15 cellular contexts compared by ENCODE assay signal in the genomic region with DNA sequence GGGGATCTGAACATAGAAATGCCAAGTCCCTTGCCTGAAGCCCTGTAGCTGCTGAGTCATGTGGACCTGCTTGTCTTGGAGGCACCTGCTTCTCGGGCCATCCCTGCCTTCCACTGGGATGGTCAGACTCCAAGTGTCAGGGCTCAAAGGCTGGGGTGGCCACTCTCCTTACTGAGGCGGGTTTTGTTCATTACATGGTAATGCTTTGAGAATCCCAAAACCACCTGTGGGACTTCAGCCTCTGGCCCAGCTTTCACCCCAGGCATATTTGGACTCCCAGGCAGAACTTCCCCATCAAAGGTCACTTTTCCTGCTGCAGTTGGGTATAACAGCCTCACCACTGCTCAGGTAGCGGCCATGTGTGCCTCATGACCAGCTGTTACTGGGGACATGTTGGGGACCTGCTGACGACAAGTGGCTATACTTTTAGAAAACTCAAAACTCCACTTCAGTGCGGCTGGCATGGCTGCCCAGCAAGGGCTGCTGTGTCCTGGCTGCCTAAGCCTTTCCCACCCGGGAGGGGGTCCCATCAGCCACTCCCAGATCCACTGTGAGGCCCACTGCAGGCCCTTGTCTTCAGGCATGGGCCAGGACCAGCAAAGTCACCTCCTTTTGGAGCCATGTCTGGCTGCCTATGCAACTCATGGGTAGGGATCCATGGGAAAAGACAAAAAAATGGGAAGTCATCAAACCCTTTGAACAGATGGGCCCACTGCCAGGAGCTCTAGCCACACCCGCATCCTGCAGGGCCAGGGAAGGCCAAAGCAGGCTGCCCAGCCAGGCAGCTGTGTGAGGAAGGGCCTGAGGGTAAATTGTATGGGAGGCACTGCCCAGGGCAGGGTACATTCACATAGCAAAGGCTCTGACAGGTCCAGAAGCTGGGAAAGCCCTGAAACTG.
DNase-seq lines count a peak whose midpoint lies in the region; TF ChIP-seq lines count a peak whose summit lies in the region.
"Had no signal": no experiment of that assay in that cellular context is flagged by ENCODE, and none has a peak within 500 bp of the region (broad histone marks: within the 10 kb centered on the region; RNA-seq: fewer than 3 reads in every experiment).

No MANE protein-coding gene starts in this region.

- peaks cover 16% of the 10 kb centered on the region for H3K36me3 Mint-ChIP-seq in dendritic cell treated with granulocyte-macrophage colony-stimulating factor and Interleukin-4, amounts not matched to agents 40 ng/mL and 50 ng/mL, for 4 days (ENCODE audit: low read depth)
- H3K36me3 Mint-ChIP-seq in mesothelial cell of epicardium: no peaks in the 10 kb centered on the region
- H3K36me3 Mint-ChIP-seq: immature natural killer cell had no signal

- no peak for TF ChIP-seq CTCF in mesothelial cell of epicardium (IDR thresholded peaks at IDR 0.05; ENCODE audit: unreplicated experiment)

- peaks cover 0 to 63% of the 10 kb centered on the region in 2 experiments for H3K36me3 ChIP-seq in mesenchymal stem cell (ENCODE audit: control insufficient read depth in 1 of 2, insufficient read depth in 2 of 2, low read depth in 1 of 2, low read length in 2 of 2)
- H3K36me3 ChIP-seq: BLaER1, WERI-Rb-1 had no signal

- peaks cover 14% of the 10 kb centered on the region for H3K4me1 ChIP-seq in mesenchymal stem cell (ENCODE audit: control insufficient read depth, insufficient read depth, low read depth, low read length)

- peaks cover 28% of the 10 kb centered on the region for H3K79me1 ChIP-seq in mesenchymal stem cell (replicated peaks; ENCODE audit: low read length, poor library complexity, severe bottlenecking)

- H2BK5ac ChIP-seq in mesenchymal stem cell (ENCODE audit: low read depth, low read length, poor library complexity, severe bottlenecking): no peak overlapping the region

- no peak overlapping the region for H3K4me2 ChIP-seq in mesenchymal stem cell (ENCODE audit: low read length, poor library complexity, severe bottlenecking)
- H3K4me2 ChIP-seq: BLaER1 had no signal

- H3K4me1 Mint-ChIP-seq in dendritic cell treated with granulocyte-macrophage colony-stimulating factor and Interleukin-4, amounts not matched to agents 40 ng/mL and 50 ng/mL, for 4 days (ENCODE audit: low read depth): peaks cover 97% of the 10 kb centered on the region
- peaks cover 13% of the 10 kb centered on the region for H3K4me1 Mint-ChIP-seq in mesothelial cell of epicardium
- H3K4me1 Mint-ChIP-seq: immature natural killer cell had no signal

- no peak overlapping the region for H3K4me3 ChIP-seq in mesenchymal stem cell (ENCODE audit: insufficient read depth in 1 of 2, low read depth in 1 of 2, low read length in 2 of 2)
- H3K4me3 ChIP-seq: BLaER1 had no signal

- H2BK12ac ChIP-seq in mesenchymal stem cell (ENCODE audit: low read length in 2 of 2): no peak overlapping the region

- 94% methylated on average over 7 of the region's 7 CpGs for WGBS in mesenchymal stem cell

- no peak overlapping the region for H3K4me3 Mint-ChIP-seq in dendritic cell treated with granulocyte-macrophage colony-stimulating factor and Interleukin-4, amounts not matched to agents 40 ng/mL and 50 ng/mL, for 4 days
- H3K4me3 Mint-ChIP-seq in mesothelial cell of epicardium: no peak overlapping the region
- H3K4me3 Mint-ChIP-seq: immature natural killer cell; stimulated activated naive B cell treated with anti-CD40 and anti-IgM and Interleukin-4, amounts not matched to agents 10 μg/mL and 1 μg/mL and 100 μg/mL, for 72 hours had no signal

- peaks cover under 1% of the 10 kb centered on the region for H3K9me3 ChIP-seq in mesenchymal stem cell (ENCODE audit: control insufficient read depth, low read length)

- H3K9ac ChIP-seq in mesenchymal stem cell (ENCODE audit: low read length): no peak overlapping the region
- H3K9ac ChIP-seq: BLaER1 had no signal

- no peak overlapping the region for H2BK15ac ChIP-seq in mesenchymal stem cell (ENCODE audit: low read depth, poor library complexity, severe bottlenecking)

- H2BK120ac ChIP-seq in mesenchymal stem cell (ENCODE audit: low read depth, low read length): no peak overlapping the region

- intact Hi-C loops in dendritic cell treated with granulocyte-macrophage colony-stimulating factor and Interleukin-4, amounts not matched to agents 40 ng/mL and 50 ng/mL, for 4 days (cut with micrococcal nuclease): loop anchor here (2.0 to 5.0 kb wide), 3 partner anchors 66 to 201 kb away; a partner anchor contains a TSS

- H3K9me3 Mint-ChIP-seq in dendritic cell treated with granulocyte-macrophage colony-stimulating factor and Interleukin-4, amounts not matched to agents 40 ng/mL and 50 ng/mL, for 4 days: no peaks in the 10 kb centered on the region
- H3K9me3 Mint-ChIP-seq in mesothelial cell of epicardium: no peaks in the 10 kb centered on the region
- H3K9me3 Mint-ChIP-seq: stimulated activated naive B cell treated with anti-CD40 and anti-IgM and Interleukin-4, amounts not matched to agents 10 μg/mL and 1 μg/mL and 100 μg/mL, for 72 hours had no signal

- no peak overlapping the region for H3K4ac ChIP-seq in mesenchymal stem cell (ENCODE audit: low read depth in 1 of 2, low read length in 2 of 2)

- no peaks in the 10 kb centered on the region for H3K27me3 ChIP-seq in mesenchymal stem cell (ENCODE audit: control insufficient read depth in 1 of 2, insufficient read depth in 1 of 2, low read length in 2 of 2)
- H3K27me3 ChIP-seq: BLaER1 had no signal

- no peak overlapping the region for H3K23ac ChIP-seq in mesenchymal stem cell (ENCODE audit: low read length in 2 of 2)

- peak overlapping the region; percentile 56 for H3K27ac Mint-ChIP-seq in dendritic cell treated with granulocyte-macrophage colony-stimulating factor and Interleukin-4, amounts not matched to agents 40 ng/mL and 50 ng/mL, for 4 days
- no peak overlapping the region for H3K27ac Mint-ChIP-seq in mesothelial cell of epicardium
- H3K27ac Mint-ChIP-seq: immature natural killer cell; progenitor cell of endocrine pancreas; stimulated activated naive B cell treated with anti-CD40 and anti-IgM and Interleukin-4, amounts not matched to agents 10 μg/mL and 1 μg/mL and 100 μg/mL, for 72 hours had no signal

- no peak overlapping the region for H3K27ac ChIP-seq in mesenchymal stem cell (ENCODE audit: low read length, poor library complexity, severe bottlenecking)
- H3K27ac ChIP-seq: BLaER1, WERI-Rb-1 had no signal

- H4K8ac ChIP-seq in mesenchymal stem cell (ENCODE audit: low read length): no peak overlapping the region

- H3K27me3 Mint-ChIP-seq in dendritic cell treated with granulocyte-macrophage colony-stimulating factor and Interleukin-4, amounts not matched to agents 40 ng/mL and 50 ng/mL, for 4 days: peaks cover 11% of the 10 kb centered on the region
- no peaks in the 10 kb centered on the region for H3K27me3 Mint-ChIP-seq in mesothelial cell of epicardium (ENCODE audit: low read depth)

- H2AFZ ChIP-seq in mesenchymal stem cell (ENCODE audit: low read depth, low read length): no peak overlapping the region

- no peak overlapping the region for H2AK5ac ChIP-seq in mesenchymal stem cell (ENCODE audit: low read length, severe bottlenecking)

- H4K91ac ChIP-seq in mesenchymal stem cell (ENCODE audit: low read length): peak overlapping the region; percentile 35

- DNase-seq in CD1c-positive myeloid dendritic cell (ENCODE audit: extremely low spot score): peak; percentile 65
- peak; percentile 24 for DNase-seq in HT1080 (ENCODE audit: low read depth)
- DNase-seq in mesenchymal stem cell: no peak
- no peak for DNase-seq in C1 segment of cervical spinal cord (lab: John Stamatoyannopoulos, UW)
- DNase-seq in cerebellar cortex (ENCODE audit: low spot score): no peak
- DNase-seq in NCI-H1105 (lab: John Stamatoyannopoulos, UW): no peak
- no peak for DNase-seq in mesothelial cell of epicardium (ENCODE audit: low spot score in 2 of 2, unreplicated experiment in 2 of 2)
- DNase-seq: immature natural killer cell; NCI-H1105 treated with DMSO at 0.1 percent for 48 hours; NCI-H526 treated with DMSO at 0.1 percent for 48 hours; stimulated activated naive B cell treated with anti-CD40 and anti-IgM and Interleukin-4, amounts not matched to agents 10 μg/mL and 1 μg/mL and 100 μg/mL, for 72 hours; WERI-Rb-1 had no signal

- H3K18ac ChIP-seq in mesenchymal stem cell (ENCODE audit: low read depth in 1 of 2, low read length in 2 of 2): no peak overlapping the region

- no peak overlapping the region for H3K14ac ChIP-seq in mesenchymal stem cell (ENCODE audit: low read length in 2 of 2)

Comparison
In these comparisons a context has a peak if more than half of its experiments do, and no peak if none do; other contexts are left out.
1. DNase-seq: peak in CD1c-positive myeloid dendritic cell (single experiment) and HT1080 (single experiment); none in mesenchymal stem cell (single experiment), C1 segment of cervical spinal cord (0 of 14), cerebellar cortex (single experiment), NCI-H1105 (single experiment) and mesothelial cell of epicardium (0 of 2).